ENCODE assay signal across 1 cellular context in genomic region chr11:112902411-112903011, GRCh38.
TF ChIP-seq lines count a peak whose summit lies in the region.

No MANE protein-coding gene starts in this region.

TF ChIP-seq in GM23338, 12 proteins besides CTCF, POLR2A, EP300 and RAD21 (continued from another document):
- TF ChIP-seq, protein P1, sequence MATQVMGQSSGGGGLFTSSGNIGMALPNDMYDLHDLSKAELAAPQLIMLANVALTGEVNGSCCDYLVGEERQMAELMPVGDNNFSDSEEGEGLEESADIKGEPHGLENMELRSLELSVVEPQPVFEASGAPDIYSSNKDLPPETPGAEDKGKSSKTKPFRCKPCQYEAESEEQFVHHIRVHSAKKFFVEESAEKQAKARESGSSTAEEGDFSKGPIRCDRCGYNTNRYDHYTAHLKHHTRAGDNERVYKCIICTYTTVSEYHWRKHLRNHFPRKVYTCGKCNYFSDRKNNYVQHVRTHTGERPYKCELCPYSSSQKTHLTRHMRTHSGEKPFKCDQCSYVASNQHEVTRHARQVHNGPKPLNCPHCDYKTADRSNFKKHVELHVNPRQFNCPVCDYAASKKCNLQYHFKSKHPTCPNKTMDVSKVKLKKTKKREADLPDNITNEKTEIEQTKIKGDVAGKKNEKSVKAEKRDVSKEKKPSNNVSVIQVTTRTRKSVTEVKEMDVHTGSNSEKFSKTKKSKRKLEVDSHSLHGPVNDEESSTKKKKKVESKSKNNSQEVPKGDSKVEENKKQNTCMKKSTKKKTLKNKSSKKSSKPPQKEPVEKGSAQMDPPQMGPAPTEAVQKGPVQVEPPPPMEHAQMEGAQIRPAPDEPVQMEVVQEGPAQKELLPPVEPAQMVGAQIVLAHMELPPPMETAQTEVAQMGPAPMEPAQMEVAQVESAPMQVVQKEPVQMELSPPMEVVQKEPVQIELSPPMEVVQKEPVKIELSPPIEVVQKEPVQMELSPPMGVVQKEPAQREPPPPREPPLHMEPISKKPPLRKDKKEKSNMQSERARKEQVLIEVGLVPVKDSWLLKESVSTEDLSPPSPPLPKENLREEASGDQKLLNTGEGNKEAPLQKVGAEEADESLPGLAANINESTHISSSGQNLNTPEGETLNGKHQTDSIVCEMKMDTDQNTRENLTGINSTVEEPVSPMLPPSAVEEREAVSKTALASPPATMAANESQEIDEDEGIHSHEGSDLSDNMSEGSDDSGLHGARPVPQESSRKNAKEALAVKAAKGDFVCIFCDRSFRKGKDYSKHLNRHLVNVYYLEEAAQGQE (IDR thresholded peaks at IDR 0.05; ENCODE audit: unreplicated experiment), result no peak
- no peak for TF ChIP-seq STAT1 (IDR thresholded peaks at IDR 0.05; ENCODE audit: unreplicated experiment)
- no peak for TF ChIP-seq POLR2AphosphoS5 (IDR thresholded peaks at IDR 0.05; ENCODE audit: low read depth)
- TF ChIP-seq, protein P2, sequence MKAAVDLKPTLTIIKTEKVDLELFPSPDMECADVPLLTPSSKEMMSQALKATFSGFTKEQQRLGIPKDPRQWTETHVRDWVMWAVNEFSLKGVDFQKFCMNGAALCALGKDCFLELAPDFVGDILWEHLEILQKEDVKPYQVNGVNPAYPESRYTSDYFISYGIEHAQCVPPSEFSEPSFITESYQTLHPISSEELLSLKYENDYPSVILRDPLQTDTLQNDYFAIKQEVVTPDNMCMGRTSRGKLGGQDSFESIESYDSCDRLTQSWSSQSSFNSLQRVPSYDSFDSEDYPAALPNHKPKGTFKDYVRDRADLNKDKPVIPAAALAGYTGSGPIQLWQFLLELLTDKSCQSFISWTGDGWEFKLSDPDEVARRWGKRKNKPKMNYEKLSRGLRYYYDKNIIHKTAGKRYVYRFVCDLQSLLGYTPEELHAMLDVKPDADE (IDR thresholded peaks at IDR 0.05), result no peak
TF ChIP-seq in GM23338: peak in this region for 0.
